ENCODE assay signal across 22 cellular contexts in genomic region chr6:118696262-118696661, GRCh38. TPM values are rescaled to one million over a fixed set of nuclear protein-coding genes. Genes with fewer than 3 reads are reported as not detected.
DNase-seq lines count a peak whose midpoint lies in the region; ATAC-seq and TF ChIP-seq lines count a peak whose summit lies in the region.
"Had no signal": no experiment of that assay in that cellular context is flagged by ENCODE, and none has a peak within 500 bp of the region (broad histone marks: within the 10 kb centered on the region; RNA-seq: fewer than 3 reads in every experiment).

No MANE protein-coding gene starts in this region.

- no peak overlapping the region for H3K4me3 Mint-ChIP-seq in activated naive CD4-positive, alpha-beta T cell treated with anti-CD3 and anti-CD28 coated beads, Interleukin-2, amount 10 ng/mL, durations not matched to agents 7 days and 5 days
- no peak overlapping the region for H3K4me3 Mint-ChIP-seq in activated naive CD4-positive, alpha-beta T cell treated with anti-CD3 and anti-CD28 coated beads for 36 hours
- H3K4me3 Mint-ChIP-seq in central memory CD8-positive, alpha-beta T cell = no peak overlapping the region
- H3K4me3 Mint-ChIP-seq in activated CD4-positive, alpha-beta T cell treated with anti-CD3 and anti-CD28 coated beads, Interleukin-2, amount 10 ng/mL, durations not matched to agents 24 days and 14 days = no peak overlapping the region

- no peaks in the 10 kb centered on the region for H3K27me3 ChIP-seq in psoas muscle (ENCODE audit: insufficient read depth in 3 of 3, low read length in 2 of 3)

- peak overlapping the region; percentile 32 for H3K27ac ChIP-seq in psoas muscle

- H3K4me3 ChIP-seq in psoas muscle = no peak overlapping the region
- H3K4me3 ChIP-seq: HAP-1 had no signal

- no peak for DNase-seq in activated naive CD4-positive, alpha-beta T cell treated with anti-CD3 and anti-CD28 coated beads, Interleukin-2, amount 10 ng/mL, durations not matched to agents 7 days and 5 days
- DNase-seq in activated naive CD4-positive, alpha-beta T cell treated with anti-CD3 and anti-CD28 coated beads for 36 hours = no peak
- no peak for DNase-seq in HEK293T (ENCODE audit: extremely low spot score)
- no peak for DNase-seq in central memory CD8-positive, alpha-beta T cell (ENCODE audit: low spot score in 2 of 2)
- peak in 1 of 2 donors; percentile 72 for DNase-seq in psoas muscle
- DNase-seq in COR-L47 (lab: John Stamatoyannopoulos, UW) = no peak
- DNase-seq in activated CD4-positive, alpha-beta T cell treated with anti-CD3 and anti-CD28 coated beads, Interleukin-2, amount 10 ng/mL, durations not matched to agents 24 days and 14 days = no peak
- DNase-seq: DMS53; GOT3; Karpas-422; MV-4-11; NCI-H1105 treated with DMSO at 0.1 percent for 48 hours; NCI-H146; NCI-H1930; NCI-H2107; NCI-H446; NCI-H524 treated with DMSO at 0.1 percent for 48 hours; NCI-H82; NK-92 treated with Interleukin-12 subunit alpha and Interleukin-12 subunit beta, amount 100 ng/mL, for 24 hours; PC-3 had no signal

- peaks cover 35% of the 10 kb centered on the region for H3K4me1 ChIP-seq in psoas muscle
- H3K4me1 ChIP-seq: HAP-1 had no signal

- H3K4me1 Mint-ChIP-seq in activated naive CD4-positive, alpha-beta T cell treated with anti-CD3 and anti-CD28 coated beads, Interleukin-2, amount 10 ng/mL, durations not matched to agents 7 days and 5 days = peaks cover 19% of the 10 kb centered on the region
- peaks cover 69% of the 10 kb centered on the region for H3K4me1 Mint-ChIP-seq in activated naive CD4-positive, alpha-beta T cell treated with anti-CD3 and anti-CD28 coated beads for 36 hours (ENCODE audit: low read depth)
- H3K4me1 Mint-ChIP-seq in central memory CD8-positive, alpha-beta T cell = peaks cover 55% of the 10 kb centered on the region
- H3K4me1 Mint-ChIP-seq in activated CD4-positive, alpha-beta T cell treated with anti-CD3 and anti-CD28 coated beads, Interleukin-2, amount 10 ng/mL, durations not matched to agents 24 days and 14 days = peaks cover 39% of the 10 kb centered on the region

- peak overlapping the region; percentile 33 for H3K27ac Mint-ChIP-seq in activated naive CD4-positive, alpha-beta T cell treated with anti-CD3 and anti-CD28 coated beads, Interleukin-2, amount 10 ng/mL, durations not matched to agents 7 days and 5 days
- no peak overlapping the region for H3K27ac Mint-ChIP-seq in activated naive CD4-positive, alpha-beta T cell treated with anti-CD3 and anti-CD28 coated beads for 36 hours
- H3K27ac Mint-ChIP-seq in central memory CD8-positive, alpha-beta T cell (ENCODE audit: low read depth) = peak overlapping the region; percentile 41
- H3K27ac Mint-ChIP-seq in activated CD4-positive, alpha-beta T cell treated with anti-CD3 and anti-CD28 coated beads, Interleukin-2, amount 10 ng/mL, durations not matched to agents 24 days and 14 days = no peak overlapping the region

- TF ChIP-seq CTCF in psoas muscle (IDR thresholded peaks at IDR 0.05) = no peak

- CTCF ChIA-PET in activated naive CD4-positive, alpha-beta T cell treated with anti-CD3 and anti-CD28 coated beads, Interleukin-2, amount 10 ng/mL, durations not matched to agents 7 days and 5 days (lab: Charles Lee) = interaction anchor here (1.3 to 3.4 kb wide), 3 partner anchors 11 to 413 kb away, joined by 3 to 10 read pairs (median 5); no protein-coding TSS in a partner anchor
- CTCF ChIA-PET in activated naive CD4-positive, alpha-beta T cell treated with anti-CD3 and anti-CD28 coated beads for 36 hours (lab: Charles Lee) = interaction anchor here (1.4 to 1.9 kb wide), 4 partner anchors 9 to 106 kb away, joined by 3 to 9 read pairs (median 6); no protein-coding TSS in a partner anchor
- CTCF ChIA-PET in HEK293T (lab: Yijun Ruan, JAX) = no interaction called here

- H3K9me3 ChIP-seq in psoas muscle = no peaks in the 10 kb centered on the region
- H3K9me3 ChIP-seq: HAP-1 had no signal

- 31 to 43% (median 33%) methylated on average over 1 of the region's 1 CpG for WGBS in psoas muscle, 3 donors

- H3K9me3 Mint-ChIP-seq in activated naive CD4-positive, alpha-beta T cell treated with anti-CD3 and anti-CD28 coated beads, Interleukin-2, amount 10 ng/mL, durations not matched to agents 7 days and 5 days = peaks cover 10% of the 10 kb centered on the region
- peaks cover under 1% of the 10 kb centered on the region for H3K9me3 Mint-ChIP-seq in activated naive CD4-positive, alpha-beta T cell treated with anti-CD3 and anti-CD28 coated beads for 36 hours
- H3K9me3 Mint-ChIP-seq in central memory CD8-positive, alpha-beta T cell = no peaks in the 10 kb centered on the region
- peaks cover 9% of the 10 kb centered on the region for H3K9me3 Mint-ChIP-seq in activated CD4-positive, alpha-beta T cell treated with anti-CD3 and anti-CD28 coated beads, Interleukin-2, amount 10 ng/mL, durations not matched to agents 24 days and 14 days

- H3K27me3 Mint-ChIP-seq in activated naive CD4-positive, alpha-beta T cell treated with anti-CD3 and anti-CD28 coated beads, Interleukin-2, amount 10 ng/mL, durations not matched to agents 7 days and 5 days = no peaks in the 10 kb centered on the region
- H3K27me3 Mint-ChIP-seq in activated naive CD4-positive, alpha-beta T cell treated with anti-CD3 and anti-CD28 coated beads for 36 hours (ENCODE audit: low read depth) = no peaks in the 10 kb centered on the region
- H3K27me3 Mint-ChIP-seq in central memory CD8-positive, alpha-beta T cell = no peaks in the 10 kb centered on the region
- no peaks in the 10 kb centered on the region for H3K27me3 Mint-ChIP-seq in activated CD4-positive, alpha-beta T cell treated with anti-CD3 and anti-CD28 coated beads, Interleukin-2, amount 10 ng/mL, durations not matched to agents 24 days and 14 days

- POLR2A ChIA-PET in HEK293T (lab: Yijun Ruan, JAX) = no interaction called here

- peaks cover 73% of the 10 kb centered on the region for H3K36me3 Mint-ChIP-seq in activated naive CD4-positive, alpha-beta T cell treated with anti-CD3 and anti-CD28 coated beads, Interleukin-2, amount 10 ng/mL, durations not matched to agents 7 days and 5 days
- H3K36me3 Mint-ChIP-seq in activated naive CD4-positive, alpha-beta T cell treated with anti-CD3 and anti-CD28 coated beads for 36 hours (ENCODE audit: low read depth) = peaks cover 20% of the 10 kb centered on the region
- peaks cover 6% of the 10 kb centered on the region for H3K36me3 Mint-ChIP-seq in central memory CD8-positive, alpha-beta T cell (ENCODE audit: insufficient read depth)
- H3K36me3 Mint-ChIP-seq in activated CD4-positive, alpha-beta T cell treated with anti-CD3 and anti-CD28 coated beads, Interleukin-2, amount 10 ng/mL, durations not matched to agents 24 days and 14 days (ENCODE audit: low read depth) = peaks cover 59% of the 10 kb centered on the region

- ATAC-seq in central memory CD8-positive, alpha-beta T cell (replicated peaks; ENCODE audit: extremely low read depth, poor library complexity, severe bottlenecking) = no peak
- ATAC-seq in psoas muscle = peak; percentile 84 to 95 (median 94)
- no peak for ATAC-seq in GM21717 (IDR thresholded peaks at IDR 0.05; ENCODE audit: unreplicated experiment)
- ATAC-seq: PC-3 had no signal

- intact Hi-C loops in activated naive CD4-positive, alpha-beta T cell treated with anti-CD3 and anti-CD28 coated beads for 36 hours (cut with micrococcal nuclease) = loop anchor here (5.0 kb wide), 1 partner anchor 41 kb away; no protein-coding TSS in a partner anchor
- intact Hi-C loops in psoas muscle (cut with DNase I) = no loop called here
- intact Hi-C loops in activated CD4-positive, alpha-beta T cell treated with anti-CD3 and anti-CD28 coated beads, Interleukin-2, amount 10 ng/mL, durations not matched to agents 24 days and 14 days (cut with micrococcal nuclease) = no loop called here

- H3K36me3 ChIP-seq in psoas muscle (ENCODE audit: insufficient read depth in 1 of 2, low read depth in 1 of 2) = no peaks in the 10 kb centered on the region
- H3K36me3 ChIP-seq: HAP-1 had no signal

TF ChIP-seq in HEK293T, 16 proteins besides CTCF, POLR2A, EP300 and RAD21:
- TF ChIP-seq FOXA1 (IDR thresholded peaks at IDR 0.05) (no peak), PKNOX1 (IDR thresholded peaks at IDR 0.05) (peak; percentile 35; the same call in 1 of the 2 replicates)

RNA-seq across cellular contexts. Expression of gene CEP85L, which starts 44.9 kb away (rescaled TPM):
- total RNA-seq in activated naive CD4-positive, alpha-beta T cell treated with anti-CD3 and anti-CD28 coated beads for 36 hours = 10 to 100 TPM; 31.4 to 31.9 TPM
- total RNA-seq in psoas muscle = 10 to 100 TPM; 18.9 to 25.1 (median 21.9) TPM
- 1 to 10 TPM; 2.3 to 6.9 (median 5.0) TPM for polyA plus RNA-seq in psoas muscle
- total RNA-seq in activated CD4-positive, alpha-beta T cell treated with anti-CD3 and anti-CD28 coated beads, Interleukin-2, amount 10 ng/mL, durations not matched to agents 24 days and 14 days = 42.3 and 42.7 TPM in 2 replicates

Comparison
In these comparisons a context has a peak if more than half of its experiments do, and no peak if none do; other contexts are left out.
1. H3K27ac Mint-ChIP-seq: peak in activated naive CD4-positive, alpha-beta T cell treated with anti-CD3 and anti-CD28 coated beads, Interleukin-2, amount 10 ng/mL, durations not matched to agents 7 days and 5 days (single experiment) and central memory CD8-positive, alpha-beta T cell (single experiment); none in activated naive CD4-positive, alpha-beta T cell treated with anti-CD3 and anti-CD28 coated beads for 36 hours (single experiment) and activated CD4-positive, alpha-beta T cell treated with anti-CD3 and anti-CD28 coated beads, Interleukin-2, amount 10 ng/mL, durations not matched to agents 24 days and 14 days (single experiment).
2. ATAC-seq: peak in psoas muscle (4 of 4); none in central memory CD8-positive, alpha-beta T cell (single experiment) and GM21717 (single experiment).